In the genomic region with DNA sequence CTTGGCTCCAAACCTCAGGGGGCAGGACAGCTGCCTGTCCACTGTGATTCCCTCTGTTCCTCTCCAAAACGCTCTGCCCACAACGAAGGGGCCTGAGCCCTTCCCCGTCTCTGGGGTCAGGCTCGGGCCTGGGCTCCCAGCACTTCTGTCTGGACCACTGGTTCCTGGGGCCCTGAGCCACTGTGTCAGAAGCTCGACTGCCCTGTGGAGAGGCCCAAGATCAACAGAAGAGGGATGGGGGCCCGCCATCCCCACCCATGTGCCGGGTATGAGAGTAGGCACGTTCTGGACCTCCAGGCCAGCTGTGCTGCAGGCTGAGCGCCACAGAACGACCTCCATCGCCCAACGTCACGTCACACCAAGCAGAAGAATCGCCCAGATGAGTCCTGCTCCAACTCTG, we compare ENCODE assay signal across 27 cellular contexts.
A peak's percentile ranks its signal among the peaks of the same experiment; 100 is the strongest.
DNase-seq lines count a peak whose midpoint lies in the region; ATAC-seq and TF ChIP-seq lines count a peak whose summit lies in the region.
"Had no signal": no experiment of that assay in that cellular context is flagged by ENCODE, and none has a peak within 500 bp of the region (broad histone marks: within the 10 kb centered on the region; RNA-seq: fewer than 3 reads in every experiment).

No MANE protein-coding gene starts in this region.

- TF ChIP-seq CTCF in RWPE2 (IDR thresholded peaks at IDR 0.05; ENCODE audit: poor library complexity, severe bottlenecking), result no peak
- no peak for TF ChIP-seq CTCF in coronary artery (IDR thresholded peaks at IDR 0.05)
- TF ChIP-seq CTCF in suprapubic skin (IDR thresholded peaks at IDR 0.05), result no peak

- WGBS in suprapubic skin, result 92% methylated on average over 5 of the region's 14 CpGs

- no peak overlapping the region for H3K4me3 ChIP-seq in RWPE2 (ENCODE audit: severe bottlenecking)
- H3K4me3 ChIP-seq in coronary artery, result no peak overlapping the region
- no peak overlapping the region for H3K4me3 ChIP-seq in suprapubic skin
- H3K4me3 ChIP-seq: GM23248, heart right ventricle had no signal

- no peaks in the 10 kb centered on the region for H3K36me3 ChIP-seq in RWPE2 (ENCODE audit: low read depth)
- no peaks in the 10 kb centered on the region for H3K36me3 ChIP-seq in suprapubic skin
- H3K36me3 ChIP-seq: brain microvascular endothelial cell, heart right ventricle, WERI-Rb-1 had no signal

- peak; percentile 31 for DNase-seq in RWPE2 (ENCODE audit: low spot score)
- peak; percentile 60 for DNase-seq in coronary artery (ENCODE audit: low spot score)
- peak; percentile 64 for DNase-seq in mesenteric fat pad (ENCODE audit: low spot score)
- DNase-seq in suprapubic skin (ENCODE audit: low spot score in 2 of 2), result peak; percentile 49 to 63
- DNase-seq in hypothalamus (lab: John Stamatoyannopoulos, UW), result no peak
- no peak for DNase-seq in HPDE6-E6E7 (ENCODE audit: extremely low spot score)
- DNase-seq: activated CD4-positive, alpha-beta T cell treated with anti-CD3 and anti-CD28 coated beads, Interleukin-2, amount 10 ng/mL, durations not matched to agents 24 days and 14 days; activated naive CD4-positive, alpha-beta T cell treated with anti-CD3 and anti-CD28 coated beads, Interleukin-2, amount 10 ng/mL, durations not matched to agents 7 days and 5 days; activated T-cell treated with anti-CD3 and anti-CD28 coated beads, Interleukin-2, amount 50 U/mL, for 72 hours; brain microvascular endothelial cell; CD4-positive, alpha-beta T cell; effector memory CD8-positive, alpha-beta T cell; foreskin keratinocyte; GM23248; heart right ventricle; HFFc6; midbrain; NCI-H187; NCI-H2171; NCI-H524 treated with DMSO at 0.1 percent for 48 hours; SIG-M5; stimulated activated CD4-positive, alpha-beta T cell treated with anti-CD3 and anti-CD28 coated beads, Interleukin-4, amount 100 ng/mL, for 1 hour; WERI-Rb-1 had no signal

- H3K4me1 ChIP-seq in RWPE2 (ENCODE audit: insufficient read depth, poor library complexity, severe bottlenecking) (no peaks in the 10 kb centered on the region), suprapubic skin (peaks cover 32% of the 10 kb centered on the region)
- H3K4me1 ChIP-seq: foreskin keratinocyte, parathyroid adenoma had no signal

- no peak overlapping the region for H3K27ac ChIP-seq in RWPE2 (ENCODE audit: poor library complexity, severe bottlenecking)
- H3K27ac ChIP-seq in coronary artery, result no peak overlapping the region
- no peak overlapping the region for H3K27ac ChIP-seq in suprapubic skin
- H3K27ac ChIP-seq: brain microvascular endothelial cell, foreskin keratinocyte, GM23248, parathyroid adenoma, WERI-Rb-1 had no signal

- ATAC-seq in RWPE2 (ENCODE audit: low read depth) (no peak), GM21786 (IDR thresholded peaks at IDR 0.05; ENCODE audit: unreplicated experiment) (no peak), GM21529 (IDR thresholded peaks at IDR 0.05; ENCODE audit: unreplicated experiment) (no peak)
- ATAC-seq: activated T-cell treated with anti-CD3 and anti-CD28 coated beads, Interleukin-2, amount 50 U/mL, for 72 hours; effector memory CD8-positive, alpha-beta T cell; foreskin keratinocyte; stimulated activated memory B cell treated with anti-CD40 and anti-IgM and Interleukin-4, amounts not matched to agents 10 μg/mL and 1 μg/mL and 100 μg/mL, for 72 hours had no signal

- H3K9me3 ChIP-seq in RWPE2 (ENCODE audit: severe bottlenecking) (no peaks in the 10 kb centered on the region), suprapubic skin (no peaks in the 10 kb centered on the region)
- H3K9me3 ChIP-seq: heart right ventricle had no signal

- TF ChIP-seq POLR2A in suprapubic skin (IDR thresholded peaks at IDR 0.05), result no peak

- H3K27me3 ChIP-seq in RWPE2 (ENCODE audit: insufficient read depth, poor library complexity, severe bottlenecking) (no peaks in the 10 kb centered on the region), suprapubic skin (no peaks in the 10 kb centered on the region)
- H3K27me3 ChIP-seq: brain microvascular endothelial cell, foreskin keratinocyte, heart right ventricle had no signal

- no peak for TF ChIP-seq EP300 in suprapubic skin (IDR thresholded peaks at IDR 0.05)

Comparison
In these comparisons a context has a peak if more than half of its experiments do, and no peak if none do; other contexts are left out.
1. DNase-seq: peak in RWPE2 (single experiment), coronary artery (single experiment), mesenteric fat pad (single experiment) and suprapubic skin (2 of 2); none in hypothalamus (0 of 51) and HPDE6-E6E7 (single experiment).